16 cellular contexts compared by ENCODE assay signal in the genomic region with DNA sequence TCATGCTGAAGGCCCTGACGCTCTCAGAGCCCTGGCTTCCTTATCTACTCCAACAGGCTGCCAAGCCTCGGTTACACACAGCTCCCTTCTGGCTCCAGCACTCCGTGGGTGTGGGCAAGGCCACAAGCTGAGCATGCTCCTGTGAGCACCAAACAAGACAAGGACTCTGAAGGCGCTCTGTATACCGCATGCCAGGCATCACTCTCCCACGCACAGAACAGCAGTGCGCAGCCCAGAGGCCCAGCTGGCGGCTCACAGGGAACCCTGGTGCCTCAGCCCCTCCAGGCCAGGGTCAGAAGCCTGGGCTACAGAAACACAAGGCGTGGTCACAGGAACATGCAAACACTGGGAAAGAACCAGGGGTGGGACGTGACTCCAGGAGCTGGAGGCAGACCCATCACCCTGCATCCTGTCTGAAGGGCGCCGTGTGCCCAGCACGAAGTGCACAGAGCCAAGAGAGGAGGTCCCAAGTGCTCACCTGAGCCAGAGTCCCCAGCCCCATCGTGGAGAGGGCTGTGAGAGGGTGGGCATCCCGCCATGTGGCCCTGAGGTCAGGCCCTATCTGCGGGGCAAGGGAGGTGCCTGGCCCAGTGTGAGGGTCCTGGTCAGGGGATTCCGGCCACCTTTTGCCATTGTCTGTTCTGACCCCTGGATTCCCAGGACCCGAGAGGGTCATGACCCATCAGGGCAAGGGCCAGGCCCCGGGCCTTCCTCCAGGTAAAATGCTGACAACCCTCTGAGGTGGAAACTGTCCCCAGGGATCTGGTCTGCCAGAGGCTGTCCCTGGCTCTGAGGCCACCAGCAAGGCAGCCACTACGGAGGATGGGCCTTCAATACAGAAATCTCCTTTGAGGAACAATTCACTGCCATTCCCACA. TPM values are rescaled to one million over a fixed set of nuclear protein-coding genes. Genes with fewer than 3 reads are reported as not detected.
DNase-seq lines count a peak whose midpoint lies in the region; ATAC-seq and TF ChIP-seq lines count a peak whose summit lies in the region.
"Had no signal": no experiment of that assay in that cellular context is flagged by ENCODE, and none has a peak within 500 bp of the region (broad histone marks: within the 10 kb centered on the region; RNA-seq: fewer than 3 reads in every experiment).

No MANE protein-coding gene starts in this region.

- H2BK15ac ChIP-seq in mesenchymal stem cell (ENCODE audit: low read depth, poor library complexity, severe bottlenecking) = no peak overlapping the region

- no peak for ATAC-seq in HG02973 (IDR thresholded peaks at IDR 0.05; ENCODE audit: unreplicated experiment)
- ATAC-seq: activated CD8-positive, alpha-beta T cell treated with anti-CD3 and anti-CD28 coated beads for 36 hours had no signal

- no peaks in the 10 kb centered on the region for H3K9me3 ChIP-seq in mesenchymal stem cell (ENCODE audit: control insufficient read depth, low read length)
- no peaks in the 10 kb centered on the region for H3K9me3 ChIP-seq in esophagus squamous epithelium
- H3K9me3 ChIP-seq: Caco-2 had no signal

- H3K18ac ChIP-seq in mesenchymal stem cell (ENCODE audit: low read depth in 1 of 2, low read length in 2 of 2) = no peak overlapping the region

- no peak overlapping the region for H2AK5ac ChIP-seq in mesenchymal stem cell (ENCODE audit: low read length, severe bottlenecking)

- 80% methylated on average over 20 of the region's 20 CpGs for WGBS in mesenchymal stem cell
- WGBS in esophagus squamous epithelium, 2 donors = 49 to 58% methylated on average over 2 to 4 of the region's 20 CpGs

- H3K27ac Mint-ChIP-seq in dendritic cell treated with granulocyte-macrophage colony-stimulating factor and Interleukin-4, amounts not matched to agents 40 ng/mL and 50 ng/mL, for 4 days = peak overlapping the region; percentile 66
- H3K27ac Mint-ChIP-seq: activated CD8-positive, alpha-beta T cell treated with anti-CD3 and anti-CD28 coated beads for 36 hours; T-helper 2 cell treated with Interferon-gamma antibody and Interleukin-4, amounts not matched to agents 5 μg/mL and 100 μg/mL, for 36 hours had no signal

- H4K8ac ChIP-seq in mesenchymal stem cell (ENCODE audit: low read length) = peak overlapping the region; percentile 38

- no peak overlapping the region for H3K4ac ChIP-seq in mesenchymal stem cell (ENCODE audit: low read depth in 1 of 2, low read length in 2 of 2)

- H3K4me1 ChIP-seq in mesenchymal stem cell (ENCODE audit: control insufficient read depth, insufficient read depth, low read depth, low read length) (peaks cover 1% of the 10 kb centered on the region), esophagus squamous epithelium (no peaks in the 10 kb centered on the region)
- H3K4me1 ChIP-seq: Caco-2 had no signal

- no peak overlapping the region for H3K9ac ChIP-seq in mesenchymal stem cell (ENCODE audit: low read length)

- H3K79me1 ChIP-seq in mesenchymal stem cell (replicated peaks; ENCODE audit: low read length, poor library complexity, severe bottlenecking) = no peaks in the 10 kb centered on the region

- peaks cover 0 to 8% of the 10 kb centered on the region in 2 experiments for H3K27me3 ChIP-seq in mesenchymal stem cell (ENCODE audit: control insufficient read depth in 1 of 2, insufficient read depth in 1 of 2, low read length in 2 of 2)
- peaks cover 0 to 4% (median 0%) of the 10 kb centered on the region in 4 donors for H3K27me3 ChIP-seq in esophagus squamous epithelium

- DNase-seq in NOMO-1 treated with DMSO at 0.1 percent for 48 hours (lab: John Stamatoyannopoulos, UW; ENCODE audit: unreplicated experiment) (peak; percentile 2), NOMO-1 (lab: John Stamatoyannopoulos, UW; ENCODE audit: unreplicated experiment in 2 of 2) (no peak), mesenchymal stem cell (no peak), esophagus squamous epithelium (lab: John Stamatoyannopoulos, UW) (no peak), NCI-H526 (lab: John Stamatoyannopoulos, UW) (no peak), HuH-7 (ENCODE audit: low spot score) (no peak)
- DNase-seq: activated CD8-positive, alpha-beta T cell treated with anti-CD3 and anti-CD28 coated beads for 36 hours; Caco-2; PC-9; substantia nigra had no signal

- peak overlapping the region in 1 of 2 experiments; percentile 59 for H3K14ac ChIP-seq in mesenchymal stem cell (ENCODE audit: low read length in 2 of 2)

- no peaks in the 10 kb centered on the region for H3K9me3 Mint-ChIP-seq in dendritic cell treated with granulocyte-macrophage colony-stimulating factor and Interleukin-4, amounts not matched to agents 40 ng/mL and 50 ng/mL, for 4 days
- H3K9me3 Mint-ChIP-seq: activated CD8-positive, alpha-beta T cell treated with anti-CD3 and anti-CD28 coated beads for 36 hours; central memory CD8-positive, alpha-beta T cell; T-helper 2 cell treated with Interferon-gamma antibody and Interleukin-4, amounts not matched to agents 5 μg/mL and 100 μg/mL, for 36 hours had no signal

- no peak overlapping the region for H2BK120ac ChIP-seq in mesenchymal stem cell (ENCODE audit: low read depth, low read length)

- H3K36me3 ChIP-seq in mesenchymal stem cell (ENCODE audit: control insufficient read depth in 1 of 2, insufficient read depth in 2 of 2, low read depth in 1 of 2, low read length in 2 of 2) (no peaks in the 10 kb centered on the region), esophagus squamous epithelium (no peaks in the 10 kb centered on the region)

- no peak overlapping the region for H2BK12ac ChIP-seq in mesenchymal stem cell (ENCODE audit: low read length in 2 of 2)

- no peak overlapping the region for H2AFZ ChIP-seq in mesenchymal stem cell (ENCODE audit: low read depth, low read length)
- H2AFZ ChIP-seq: PC-9 had no signal

- H4K91ac ChIP-seq in mesenchymal stem cell (ENCODE audit: low read length) = no peak overlapping the region

- no peak overlapping the region for H2BK5ac ChIP-seq in mesenchymal stem cell (ENCODE audit: low read depth, low read length, poor library complexity, severe bottlenecking)

- no peak overlapping the region for H3K23ac ChIP-seq in mesenchymal stem cell (ENCODE audit: low read length in 2 of 2)

- peaks cover 1% of the 10 kb centered on the region for H3K27me3 Mint-ChIP-seq in dendritic cell treated with granulocyte-macrophage colony-stimulating factor and Interleukin-4, amounts not matched to agents 40 ng/mL and 50 ng/mL, for 4 days
- H3K27me3 Mint-ChIP-seq: activated CD8-positive, alpha-beta T cell treated with anti-CD3 and anti-CD28 coated beads for 36 hours had no signal

- intact Hi-C loops in dendritic cell treated with granulocyte-macrophage colony-stimulating factor and Interleukin-4, amounts not matched to agents 40 ng/mL and 50 ng/mL, for 4 days (cut with micrococcal nuclease) = no loop called here
- intact Hi-C loops in esophagus squamous epithelium (cut with DNase I) = no loop called here

- H3K4me2 ChIP-seq in mesenchymal stem cell (ENCODE audit: low read length, poor library complexity, severe bottlenecking) = no peak overlapping the region
- H3K4me2 ChIP-seq: PC-9 had no signal

- H3K27ac ChIP-seq in mesenchymal stem cell (ENCODE audit: low read length, poor library complexity, severe bottlenecking) (no peak overlapping the region), esophagus squamous epithelium (no peak overlapping the region)
- H3K27ac ChIP-seq: 22Rv1, PC-9 had no signal

- H3K4me1 Mint-ChIP-seq in dendritic cell treated with granulocyte-macrophage colony-stimulating factor and Interleukin-4, amounts not matched to agents 40 ng/mL and 50 ng/mL, for 4 days (ENCODE audit: low read depth) = peaks cover 58% of the 10 kb centered on the region
- H3K4me1 Mint-ChIP-seq: central memory CD8-positive, alpha-beta T cell had no signal

- TF ChIP-seq CTCF in esophagus squamous epithelium (IDR thresholded peaks at IDR 0.05) = no peak

- no peaks in the 10 kb centered on the region for H3K36me3 Mint-ChIP-seq in dendritic cell treated with granulocyte-macrophage colony-stimulating factor and Interleukin-4, amounts not matched to agents 40 ng/mL and 50 ng/mL, for 4 days (ENCODE audit: low read depth)

- H3K4me3 ChIP-seq in mesenchymal stem cell (ENCODE audit: insufficient read depth in 1 of 2, low read depth in 1 of 2, low read length in 2 of 2) = no peak overlapping the region
- no peak overlapping the region for H3K4me3 ChIP-seq in esophagus squamous epithelium
- H3K4me3 ChIP-seq: PC-9 had no signal

- TF ChIP-seq POLR2A in esophagus squamous epithelium (IDR thresholded peaks at IDR 0.05) = no peak

- no peak overlapping the region for H3K4me3 Mint-ChIP-seq in dendritic cell treated with granulocyte-macrophage colony-stimulating factor and Interleukin-4, amounts not matched to agents 40 ng/mL and 50 ng/mL, for 4 days
- H3K4me3 Mint-ChIP-seq: activated CD8-positive, alpha-beta T cell treated with anti-CD3 and anti-CD28 coated beads for 36 hours; central memory CD8-positive, alpha-beta T cell; T-helper 2 cell treated with Interferon-gamma antibody and Interleukin-4, amounts not matched to agents 5 μg/mL and 100 μg/mL, for 36 hours had no signal

RNA-seq across cellular contexts. Expression of gene COL23A1, which starts 54.7 kb away (rescaled TPM):
- 0.41 TPM for polyA plus RNA-seq in mesenchymal stem cell (2013, experiment 1 of 2)
- 0.52 TPM for polyA plus RNA-seq in mesenchymal stem cell (2013, experiment 2 of 2)
- total RNA-seq in esophagus squamous epithelium = 1 to 10 TPM in 1 of 4 donors, under 1 TPM in 2, not detected in 1; 0.41 to 1.5 (median 0.44) TPM
- total RNA-seq: epithelial cell of proximal tubule, PC-9 had no signal
